8 cellular contexts compared by ENCODE assay signal in the genomic region with DNA sequence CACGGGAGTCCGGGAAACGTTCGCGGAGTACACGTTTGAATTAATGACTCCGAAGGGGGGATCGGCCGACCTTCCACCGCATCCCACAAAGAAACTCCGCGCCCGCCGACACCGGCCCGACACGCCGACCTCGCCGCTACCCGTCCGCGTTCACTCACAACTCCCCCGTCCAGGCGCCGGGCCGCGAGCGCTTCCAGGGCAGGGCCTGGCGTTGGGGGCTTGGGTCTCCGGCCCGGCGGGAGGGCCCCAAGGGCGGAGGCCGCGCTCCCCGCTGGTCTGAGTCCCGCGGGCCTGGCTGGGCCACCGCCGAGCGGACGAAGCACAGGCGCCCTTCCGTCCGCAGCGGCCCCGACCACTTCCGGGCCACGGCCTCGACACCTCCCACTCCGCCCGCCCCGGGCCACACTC. TPM values are rescaled to one million over a fixed set of nuclear protein-coding genes. Genes with fewer than 3 reads are reported as not detected.
DNase-seq lines count a peak whose midpoint lies in the region; ATAC-seq and TF ChIP-seq lines count a peak whose summit lies in the region.
"Not testable (repeated sequence)": the region's sequence is repeated elsewhere in the genome, so short reads cannot be mapped to it uniquely, and the experiment has no call there.

No MANE protein-coding gene starts in this region.

- ATAC-seq in GM18861 (IDR thresholded peaks at IDR 0.05; ENCODE audit: unreplicated experiment) (peak; percentile 38), T-helper 17 cell (peak; percentile 52)

- TF ChIP-seq CTCF in 22Rv1 (IDR thresholded peaks at IDR 0.05); HFF-Myc (IDR thresholded peaks at IDR 0.05; ENCODE audit: low read depth, low read length, missing control alignments); brain microvascular endothelial cell (IDR thresholded peaks at IDR 0.05; ENCODE audit: low read depth, low read length, missing control alignments); hepatocyte (IDR thresholded peaks at IDR 0.05; ENCODE audit: poor library complexity); ovary (IDR thresholded peaks at IDR 0.05): not testable (repeated sequence)

- peaks cover 32% of the 10 kb centered on the region for H3K36me3 ChIP-seq in HUES6 (ENCODE audit: control insufficient read depth, insufficient read depth, low read length)
- peaks cover 16% of the 10 kb centered on the region for H3K36me3 ChIP-seq in brain microvascular endothelial cell (replicated peaks)
- H3K36me3 ChIP-seq in hepatocyte (replicated peaks; ENCODE audit: insufficient read depth, low read depth); ovary: not testable (repeated sequence)

- not testable (repeated sequence) for H3K27me3 ChIP-seq in HUES6 (ENCODE audit: control insufficient read depth, insufficient read depth, low read length); brain microvascular endothelial cell (replicated peaks); hepatocyte; ovary

- peaks cover 38% of the 10 kb centered on the region for H3K4me1 Mint-ChIP-seq in T-helper 17 cell

- H3K4me1 ChIP-seq in HUES6 (ENCODE audit: control insufficient read depth, insufficient read depth, low read length); ovary (ENCODE audit: insufficient read depth): not testable (repeated sequence)
- peaks cover 15% of the 10 kb centered on the region for H3K4me1 ChIP-seq in hepatocyte (ENCODE audit: insufficient read depth)

- H3K36me3 Mint-ChIP-seq in T-helper 17 cell (ENCODE audit: low read depth) = not testable (repeated sequence)

- H3K4me3 ChIP-seq in HFF-Myc (replicated peaks; ENCODE audit: low read depth, low read length) (peak overlapping the region; percentile 81), HUES6 (ENCODE audit: low read depth, low read length) (peak overlapping the region; percentile 94), brain microvascular endothelial cell (ENCODE audit: low read depth, low read length) (peak overlapping the region; percentile 92), hepatocyte (peak overlapping the region; percentile 62), ovary (peak overlapping the region; percentile 85)

- H3K4me3 Mint-ChIP-seq in T-helper 17 cell = peak overlapping the region; percentile 97

- intact Hi-C loops in ovary (cut with DNase I) = not testable (repeated sequence)

- 2% methylated on average over 33 of the region's 54 CpGs for WGBS in hepatocyte (ENCODE audit: low lambda C conversion rate, missing lambda C conversion rate)
- 0 to 1% (median 0%) methylated on average over 38 to 54 of the region's 54 CpGs for WGBS in ovary, 3 donors

- in situ Hi-C loops in brain microvascular endothelial cell (cut with HindIII; ENCODE audit: low pct_ligation_motif_present, low sequenced_read_pairs) = not testable (repeated sequence)

- peak overlapping the region; percentile 56 for H2AFZ ChIP-seq in hepatocyte

- peak overlapping the region; percentile 93 for H3K9ac ChIP-seq in HUES6 (ENCODE audit: low read length)

- not testable (repeated sequence) for TF ChIP-seq EP300 in ovary (IDR thresholded peaks at IDR 0.05)

- H3K27ac Mint-ChIP-seq in T-helper 17 cell = peak overlapping the region; percentile 94

- not testable (repeated sequence) for TF ChIP-seq POLR2A in ovary (IDR thresholded peaks at IDR 0.05)

- not testable (repeated sequence) for DNase-seq in HFF-Myc (ENCODE audit: extremely low read depth, low read depth); T-helper 17 cell; brain microvascular endothelial cell; hepatocyte (ENCODE audit: low spot score); ovary

- peaks cover 59% of the 10 kb centered on the region for H4K20me1 ChIP-seq in hepatocyte (ENCODE audit: insufficient read depth, poor library complexity, severe bottlenecking)

- H3K9me2 ChIP-seq in hepatocyte (replicated peaks; ENCODE audit: insufficient read depth) = not testable (repeated sequence)

- H3K9me3 ChIP-seq in HUES6 (ENCODE audit: control insufficient read depth, insufficient read depth, low read depth, low read length); T-helper 17 cell (ENCODE audit: control insufficient read depth, low read length, poor library complexity, severe bottlenecking); hepatocyte (ENCODE audit: low read depth); ovary: not testable (repeated sequence)

- not testable (repeated sequence) for H3K27me3 Mint-ChIP-seq in T-helper 17 cell

- peaks cover 70% of the 10 kb centered on the region for H3K79me2 ChIP-seq in hepatocyte

- H3K27ac ChIP-seq in 22Rv1 = peak overlapping the region; percentile 93
- peak overlapping the region; percentile 96 for H3K27ac ChIP-seq in HUES6 (ENCODE audit: low read depth, low read length)
- H3K27ac ChIP-seq in brain microvascular endothelial cell = peak overlapping the region; percentile 93
- H3K27ac ChIP-seq in hepatocyte = peak overlapping the region; percentile 98
- peak overlapping the region; percentile 92 to 97 for H3K27ac ChIP-seq in ovary

- peak overlapping the region; percentile 96 for H3K4me2 ChIP-seq in hepatocyte

RNA-seq across cellular contexts. Expression of a gene that starts 0.4 kb away (rescaled TPM):
- total RNA-seq in T-helper 17 cell = 100 to 1,000 TPM; 204 to 224 TPM
- total RNA-seq in hepatocyte = 107 and 128 TPM in 2 replicates
- 198 and 211 TPM in 2 replicates for polyA plus RNA-seq in hepatocyte
- total RNA-seq in ovary = 100 to 1,000 TPM in 6 of 7 donors, 10 to 100 TPM in 1; 78.0 to 172 (median 153) TPM
- 100 to 1,000 TPM in 1 of 2 donors, 10 to 100 TPM in 1; 85.2 to 138 TPM for polyA plus RNA-seq in ovary

RNA-seq across cellular contexts. Expression of a gene that starts 16.1 kb away (rescaled TPM):
- total RNA-seq in T-helper 17 cell (10 to 100 TPM; 15.2 TPM), hepatocyte (59.9 and 71.4 TPM in 2 replicates), ovary (10 to 100 TPM; 39.0 to 66.3 (median 51.3) TPM)
- polyA plus RNA-seq in hepatocyte (133 and 156 TPM in 2 replicates), ovary (10 to 100 TPM in 1 of 2 donors, 1 to 10 TPM in 1; 3.1 to 48.1 TPM)

RNA-seq across cellular contexts. Expression of a gene that starts 31.3 kb away (rescaled TPM):
- total RNA-seq in T-helper 17 cell (under 1 TPM; 0.37 to 0.42 TPM), hepatocyte (0.23 and 0.64 TPM in 2 replicates), ovary (1 to 10 TPM in 1 of 7 donors, under 1 TPM in 6; 0.37 to 1.1 (median 0.75) TPM)
- polyA plus RNA-seq in hepatocyte (0.27 and 0.80 TPM in 2 replicates), ovary (under 1 TPM in 1 of 2 donors, not detected in 1; 0.69 TPM)

RNA-seq across cellular contexts. Expression of a gene that starts 44.1 kb away (rescaled TPM):
- total RNA-seq in T-helper 17 cell (10 to 100 TPM; 32.0 to 33.6 TPM), hepatocyte (18.1 and 19.7 TPM in 2 replicates), ovary (10 to 100 TPM; 18.3 to 26.2 (median 22.7) TPM)
- polyA plus RNA-seq in hepatocyte (15.5 and 28.4 TPM in 2 replicates), ovary (10 to 100 TPM in 1 of 2 donors, under 1 TPM in 1; 0.58 to 23.5 TPM)

RNA-seq across cellular contexts. Expression of a gene that starts 52.9 kb away (rescaled TPM):
- total RNA-seq in T-helper 17 cell (1 to 10 TPM; 7.8 to 9.2 TPM), hepatocyte (20.6 and 24.8 TPM in 2 replicates), ovary (10 to 100 TPM in 1 of 7 donors, 1 to 10 TPM in 6; 5.0 to 12.3 (median 7.5) TPM)
- polyA plus RNA-seq in hepatocyte (34.2 and 38.0 TPM in 2 replicates), ovary (1 to 10 TPM; 2.5 to 5.2 TPM)
